12 cellular contexts compared by ENCODE assay signal in the genomic region with DNA sequence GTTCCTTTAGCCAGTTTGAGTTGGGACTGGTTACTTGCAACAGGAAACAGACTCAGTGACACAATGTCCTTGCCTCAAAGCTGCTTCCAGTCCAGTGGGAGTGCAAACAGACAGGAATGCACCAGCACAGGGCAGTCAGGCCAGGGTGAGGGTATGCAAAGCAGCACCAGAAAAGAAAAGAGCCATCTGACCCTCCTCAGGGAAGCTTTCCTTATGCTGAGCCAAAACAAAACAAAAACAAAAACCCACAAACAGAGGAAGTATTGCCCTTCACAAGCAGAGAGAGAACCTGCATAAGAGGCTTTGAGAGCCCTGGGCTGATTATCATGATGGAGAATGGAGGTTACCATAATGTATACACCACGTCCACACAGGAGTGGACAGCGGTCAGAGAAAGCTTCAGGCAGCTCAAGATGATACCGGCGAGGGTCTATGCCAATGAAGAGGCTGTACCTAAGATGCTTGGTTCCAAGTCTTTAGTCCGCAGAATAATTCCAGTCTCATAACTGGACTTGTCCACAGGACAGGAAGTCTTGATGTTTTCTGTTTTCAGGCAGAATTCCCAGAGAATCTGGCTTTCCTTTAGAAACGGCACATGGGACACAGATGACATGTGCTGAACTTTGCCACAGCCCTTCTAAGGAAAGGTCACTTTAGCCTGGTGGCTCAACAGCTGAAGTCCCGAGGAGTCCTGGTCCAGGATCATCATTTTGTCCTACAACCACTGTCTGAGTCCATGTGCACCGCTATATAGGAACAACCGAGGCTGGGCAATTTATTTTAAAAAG.
DNase-seq lines count a peak whose midpoint lies in the region; ATAC-seq and TF ChIP-seq lines count a peak whose summit lies in the region.
"Had no signal": no experiment of that assay in that cellular context is flagged by ENCODE, and none has a peak within 500 bp of the region (broad histone marks: within the 10 kb centered on the region; RNA-seq: fewer than 3 reads in every experiment).

No MANE protein-coding gene starts in this region.

- peaks cover 2% of the 10 kb centered on the region for H3K9me3 ChIP-seq in osteoblast (ENCODE audit: low read depth, low read length)
- H3K9me3 ChIP-seq: prostate gland had no signal

- no peak overlapping the region for H3K4me3 ChIP-seq in osteoblast (ENCODE audit: insufficient read depth, low read length)
- H3K4me3 ChIP-seq: prostate gland had no signal

- TF ChIP-seq CTCF in foreskin keratinocyte (conservative IDR thresholded peaks at IDR 0.05) (no peak), osteoblast (IDR thresholded peaks at IDR 0.05; ENCODE audit: extremely low read depth, low read depth, low read length) (no peak)

- H3K79me2 ChIP-seq in osteoblast (ENCODE audit: insufficient read depth, low read length), result peaks cover 10% of the 10 kb centered on the region

- H3K27ac ChIP-seq in layer of hippocampus (ENCODE audit: low read depth, low read length) (peak overlapping the region; percentile 33), foreskin keratinocyte (no peak overlapping the region), osteoblast (ENCODE audit: low read depth, low read length) (no peak overlapping the region)
- H3K27ac ChIP-seq: prostate gland had no signal

- peaks cover 37% of the 10 kb centered on the region for H3K36me3 ChIP-seq in osteoblast (ENCODE audit: insufficient read depth, low read length)
- H3K36me3 ChIP-seq: prostate gland had no signal

- H3K27me3 ChIP-seq in layer of hippocampus (ENCODE audit: control insufficient read depth, insufficient read depth, low read length) (no peaks in the 10 kb centered on the region), foreskin keratinocyte (no peaks in the 10 kb centered on the region), osteoblast (ENCODE audit: insufficient read depth, low read length) (no peaks in the 10 kb centered on the region)

- DNase-seq in D341Med (ENCODE audit: low spot score) (no peak), foreskin keratinocyte (no peak), osteoblast (ENCODE audit: insufficient read length, low spot score, missing footprints) (no peak)
- no peak for DNase-seq in activated effector memory CD4-positive, alpha-beta T cell treated with anti-CD3 and anti-CD28 coated beads, Interleukin-2, amount 50 U/mL, for 16 hours
- DNase-seq: activated CD4-positive, alpha-beta memory T cell treated with anti-CD3 and anti-CD28 coated beads for 36 hours; CD4-positive, alpha-beta memory T cell; effector CD8-positive, alpha-beta T cell had no signal

- ATAC-seq in GM18520 (IDR thresholded peaks at IDR 0.05; ENCODE audit: unreplicated experiment), result peak; percentile 61
- peak; percentile 76 for ATAC-seq in GM21390 (IDR thresholded peaks at IDR 0.05; ENCODE audit: unreplicated experiment)
- peak; percentile 51 for ATAC-seq in HG03175 (IDR thresholded peaks at IDR 0.05; ENCODE audit: unreplicated experiment)
- ATAC-seq in foreskin keratinocyte, result no peak

- peaks cover 15% of the 10 kb centered on the region for H4K20me1 ChIP-seq in osteoblast (ENCODE audit: insufficient read depth, low read length)

- no peak overlapping the region for H3K4me2 ChIP-seq in osteoblast (ENCODE audit: insufficient read depth, low read length)

- H2AFZ ChIP-seq in osteoblast (ENCODE audit: low read length), result no peak overlapping the region

- H3K4me1 ChIP-seq in foreskin keratinocyte, result no peaks in the 10 kb centered on the region
- H3K4me1 ChIP-seq in osteoblast (ENCODE audit: insufficient read depth, low read length), result peaks cover 22% of the 10 kb centered on the region
- H3K4me1 ChIP-seq: prostate gland had no signal
